ENCODE assay signal across 8 cellular contexts in the genomic region with DNA sequence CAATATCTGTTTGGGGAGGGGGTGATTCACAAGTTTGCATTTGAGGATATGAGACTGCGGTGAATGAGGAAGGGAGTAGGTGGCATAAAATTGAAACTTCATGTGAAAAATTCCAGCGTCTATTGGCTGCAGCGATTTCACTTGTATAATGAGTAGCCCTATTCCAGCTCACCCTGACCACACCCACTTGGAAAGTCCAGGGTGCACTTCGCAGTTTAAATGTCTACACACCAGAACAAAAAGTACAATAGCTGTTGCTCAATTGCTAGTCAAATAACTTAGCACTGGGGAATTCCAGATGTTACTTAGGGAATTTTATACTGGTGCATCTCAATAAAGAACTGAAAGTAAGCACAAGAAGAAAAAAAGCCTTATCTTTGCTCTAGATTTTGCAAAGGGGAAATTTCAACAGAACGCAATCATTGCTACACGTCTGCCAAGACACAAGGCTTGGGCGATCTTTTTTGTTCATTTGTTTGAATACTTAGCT. TPM values are rescaled to one million over a fixed set of nuclear protein-coding genes. Genes with fewer than 3 reads are reported as not detected.
DNase-seq lines count a peak whose midpoint lies in the region; ATAC-seq and TF ChIP-seq lines count a peak whose summit lies in the region.

No MANE protein-coding gene starts in this region.

- CTCF ChIA-PET in activated CD8-positive, alpha-beta T cell treated with anti-CD3 and anti-CD28 coated beads, Interleukin-2, amount 10 ng/mL, durations not matched to agents 7 days and 5 days (lab: Charles Lee): interaction anchor here (0.6 to 18.3 kb wide), 12 partner anchors 8 to 235 kb away, joined by 3 to 555 read pairs (median 8); no protein-coding TSS in a partner anchor

- DNase-seq in Right ventricle myocardium inferior (ENCODE audit: missing footprints) (no peak), cardiac septum (ENCODE audit: low spot score) (no peak), HuH-7 (ENCODE audit: low spot score) (peak; percentile 95), fibroblast of the conjunctiva (ENCODE audit: low read depth) (peak; percentile 94), spleen (no peak), HUDEP-2 (lab: John Stamatoyannopoulos, UW; ENCODE audit: unreplicated experiment in 76 of 76) (no peak), NCI-H2107 (lab: John Stamatoyannopoulos, UW) (no peak)
- peak; percentile 44 for DNase-seq in activated CD8-positive, alpha-beta T cell treated with anti-CD3 and anti-CD28 coated beads, Interleukin-2, amount 10 ng/mL, durations not matched to agents 7 days and 5 days

- no peak for TF ChIP-seq CTCF in spleen (IDR thresholded peaks at IDR 0.05 in 8 of 11, conservative IDR thresholded peaks at IDR 0.05 in 3 of 11)

- no peak for TF ChIP-seq POLR2A in spleen (IDR thresholded peaks at IDR 0.05)

- H3K4me1 ChIP-seq in spleen: peaks cover 47 to 100% (median 79%) of the 10 kb centered on the region in 6 donors

- peaks cover 0 to 63% (median 40%) of the 10 kb centered on the region in 6 donors for H3K36me3 ChIP-seq in spleen

- peaks cover 82% of the 10 kb centered on the region for H3K36me3 Mint-ChIP-seq in activated CD8-positive, alpha-beta T cell treated with anti-CD3 and anti-CD28 coated beads, Interleukin-2, amount 10 ng/mL, durations not matched to agents 7 days and 5 days (ENCODE audit: low read depth)

- peak overlapping the region; percentile 94 for H3K4me3 Mint-ChIP-seq in activated CD8-positive, alpha-beta T cell treated with anti-CD3 and anti-CD28 coated beads, Interleukin-2, amount 10 ng/mL, durations not matched to agents 7 days and 5 days

- H3K27ac ChIP-seq in spleen: peak overlapping the region; percentile 53 to 99 (median 84)

- no peaks in the 10 kb centered on the region for H3K9me3 Mint-ChIP-seq in activated CD8-positive, alpha-beta T cell treated with anti-CD3 and anti-CD28 coated beads, Interleukin-2, amount 10 ng/mL, durations not matched to agents 7 days and 5 days (ENCODE audit: insufficient read depth)

- peak; percentile 96 for ATAC-seq in Right ventricle myocardium inferior
- no peak for ATAC-seq in activated CD8-positive, alpha-beta T cell treated with anti-CD3 and anti-CD28 coated beads, Interleukin-2, amount 10 ng/mL, durations not matched to agents 7 days and 5 days

- 4 to 15% (median 5%) methylated on average over 7 of the region's 7 CpGs for WGBS in spleen, 5 donors

- peak overlapping the region; percentile 42 for H3K27ac Mint-ChIP-seq in activated CD8-positive, alpha-beta T cell treated with anti-CD3 and anti-CD28 coated beads, Interleukin-2, amount 10 ng/mL, durations not matched to agents 7 days and 5 days

- intact Hi-C loops in Right ventricle myocardium inferior (cut with DNase I) (no loop called here), cardiac septum (cut with DNase I) (no loop called here), spleen (cut with DNase I; ENCODE audit: low total_unique reads) (loop anchor here (5.0 kb wide), 1 partner anchor 166 kb away; no protein-coding TSS in a partner anchor)

- H3K27me3 Mint-ChIP-seq in activated CD8-positive, alpha-beta T cell treated with anti-CD3 and anti-CD28 coated beads, Interleukin-2, amount 10 ng/mL, durations not matched to agents 7 days and 5 days (ENCODE audit: low read depth): no peaks in the 10 kb centered on the region

- peaks cover 83% of the 10 kb centered on the region for H3K4me1 Mint-ChIP-seq in activated CD8-positive, alpha-beta T cell treated with anti-CD3 and anti-CD28 coated beads, Interleukin-2, amount 10 ng/mL, durations not matched to agents 7 days and 5 days (ENCODE audit: low read depth)

- no peaks in the 10 kb centered on the region for H3K9me3 ChIP-seq in spleen

- peak overlapping the region in 6 of 8 donors; percentile 1 to 97 (median 85) for H3K4me3 ChIP-seq in spleen

- POLR2A ChIA-PET in activated CD8-positive, alpha-beta T cell treated with anti-CD3 and anti-CD28 coated beads, Interleukin-2, amount 10 ng/mL, durations not matched to agents 7 days and 5 days (lab: Charles Lee): interaction anchor here (0.5 to 2.0 kb wide), 3 partner anchors 53 to 130 kb away, joined by 3 to 5 read pairs (median 4); no protein-coding TSS in a partner anchor

- no peaks in the 10 kb centered on the region for H3K27me3 ChIP-seq in spleen (replicated peaks in 1 of 7)

RNA-seq across cellular contexts. Expression of a gene that starts 6.3 kb away (rescaled TPM):
- total RNA-seq in Right ventricle myocardium inferior (6.8 TPM), cardiac septum (7.9 TPM), spleen (100 to 1,000 TPM in 3 of 7 donors, 10 to 100 TPM in 4; 41.1 to 133 (median 69.0) TPM)
- 10 to 100 TPM; 29.6 to 34.5 TPM for total RNA-seq in activated CD8-positive, alpha-beta T cell treated with anti-CD3 and anti-CD28 coated beads, Interleukin-2, amount 10 ng/mL, durations not matched to agents 7 days and 5 days
- 10 to 100 TPM; 23.2 to 31.9 (median 25.0) TPM for polyA plus RNA-seq in spleen

Comparison
In these comparisons a context has a peak if more than half of its experiments do, and no peak if none do; other contexts are left out.
1. DNase-seq: peak in HuH-7 (single experiment), activated CD8-positive, alpha-beta T cell treated with anti-CD3 and anti-CD28 coated beads, Interleukin-2, amount 10 ng/mL, durations not matched to agents 7 days and 5 days (single experiment) and fibroblast of the conjunctiva (single experiment); none in Right ventricle myocardium inferior (single experiment), cardiac septum (single experiment), spleen (single experiment), HUDEP-2 (0 of 76) and NCI-H2107 (single experiment).